In the genomic region with DNA sequence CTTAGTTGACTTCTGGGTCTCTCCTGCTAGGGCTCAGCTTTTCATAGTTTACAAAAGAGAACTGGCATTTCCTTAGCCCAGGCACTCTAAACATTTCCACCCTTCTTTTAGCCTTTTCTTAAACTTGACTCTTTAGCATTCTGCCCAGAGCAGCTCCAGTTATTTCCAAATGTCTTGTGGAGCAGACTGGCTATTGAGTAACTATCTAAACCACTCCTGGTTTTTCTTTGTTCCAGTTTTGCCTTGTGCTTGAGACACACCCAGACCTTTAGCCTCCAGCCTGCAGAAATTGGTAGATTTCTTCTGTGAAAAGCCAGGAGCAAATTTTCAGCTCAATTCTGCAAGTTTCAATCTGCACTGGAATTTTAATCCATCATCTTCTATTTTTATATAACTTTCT, we compare ENCODE assay signal across 2 cellular contexts.
TF ChIP-seq lines count a peak whose summit lies in the region.

No MANE protein-coding gene starts in this region.

TF ChIP-seq in GM23338, 12 proteins besides CTCF, POLR2A, EP300 and RAD21:
- TF ChIP-seq STAT1 (IDR thresholded peaks at IDR 0.05; ENCODE audit: unreplicated experiment) (no peak), EZH2phosphoT487 (IDR thresholded peaks at IDR 0.05; ENCODE audit: unreplicated experiment) (no peak), NANOG (IDR thresholded peaks at IDR 0.05; ENCODE audit: borderline replicate concordance) (no peak), ZNF331 (CRISPR knock-in tag; IDR thresholded peaks at IDR 0.05; ENCODE audit: low read depth) (no peak), REST (IDR thresholded peaks at IDR 0.05; ENCODE audit: unreplicated experiment) (no peak), EZH2 (IDR thresholded peaks at IDR 0.05; ENCODE audit: low read depth, unreplicated experiment) (no peak), ZNF114 (CRISPR knock-in tag; IDR thresholded peaks at IDR 0.05) (no peak), CREB1 (CRISPR knock-in tag; IDR thresholded peaks at IDR 0.05; ENCODE audit: low read depth) (no peak)

TF ChIP-seq in H1, 55 proteins besides CTCF, POLR2A, EP300 and RAD21:
- no peak for TF ChIP-seq EZH2 (IDR thresholded peaks at IDR 0.05; ENCODE audit: low read depth, low read length, severe bottlenecking)
- no peak for TF ChIP-seq YY1 (IDR thresholded peaks at IDR 0.05; ENCODE audit: low read depth, low read length)
- TF ChIP-seq KDM5A (IDR thresholded peaks at IDR 0.05; ENCODE audit: low read length), result no peak
- no peak for TF ChIP-seq FOSL1 (IDR thresholded peaks at IDR 0.05; ENCODE audit: insufficient read depth, low read depth, low read length)
- TF ChIP-seq HDAC6 (IDR thresholded peaks at IDR 0.05; ENCODE audit: low read depth, low read length), result no peak
- no peak for TF ChIP-seq GABPA (IDR thresholded peaks at IDR 0.05; ENCODE audit: borderline replicate concordance, insufficient read depth, low read length)
- no peak for TF ChIP-seq MAX (IDR thresholded peaks at IDR 0.05)
- TF ChIP-seq TBP (IDR thresholded peaks at IDR 0.05; ENCODE audit: low read depth, low read length), result no peak
